Comparison of ENCODE assay signal across 8 cellular contexts in the genomic region with DNA sequence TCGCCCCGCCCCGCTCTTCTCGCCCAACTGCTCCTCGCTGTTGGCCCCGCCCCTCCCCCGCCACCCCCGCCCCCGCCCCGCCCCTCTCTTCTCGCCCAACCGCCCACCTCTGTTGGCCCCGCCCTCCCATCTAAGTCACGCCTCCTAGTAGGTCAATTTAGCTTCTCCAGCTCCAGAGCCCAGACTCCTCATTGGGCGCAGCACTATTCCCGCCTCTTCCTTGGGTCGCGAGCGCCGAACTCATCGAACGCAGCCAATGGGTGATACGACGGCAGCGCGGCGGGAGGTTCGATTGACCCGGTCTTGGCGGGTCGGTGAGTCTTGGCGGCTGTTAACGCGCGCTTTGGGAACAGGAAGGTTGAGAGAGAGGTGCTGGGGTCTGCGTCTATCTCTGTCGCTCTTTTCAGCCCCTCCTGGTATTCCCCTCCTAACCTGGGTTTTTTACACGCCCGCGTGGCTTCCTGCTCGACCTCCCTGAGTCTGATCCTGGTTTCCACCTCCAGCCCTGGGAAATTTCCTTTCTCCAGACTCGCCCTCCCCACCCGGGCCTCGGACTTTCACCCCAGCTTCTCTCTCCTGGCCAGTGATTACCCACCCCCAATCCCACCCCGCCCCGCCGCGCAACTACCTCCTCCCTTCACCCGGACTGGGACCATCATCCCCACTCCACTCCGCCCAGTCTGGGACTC. TPM values are rescaled to one million over a fixed set of nuclear protein-coding genes. Genes with fewer than 3 reads are reported as not detected.
DNase-seq lines count a peak whose midpoint lies in the region; ATAC-seq and TF ChIP-seq lines count a peak whose summit lies in the region.

Gene RAD54L, plus strand, starts transcription at position 331 of the 689 bp plus-strand sequence. CDS start 643 bp downstream, outside the sequence.

- TF ChIP-seq POLR2A in NB4 (IDR thresholded peaks at IDR 0.05; ENCODE audit: extremely low read depth, insufficient read length) (peak; percentile 71), gastroesophageal sphincter (IDR thresholded peaks at IDR 0.05) (no peak)

- H3K27ac ChIP-seq in gastroesophageal sphincter = peak within 1 kb of the TSS in 3 of 4 donors; percentile 55 to 72 (median 68)

- DNase-seq in GM04504 (ENCODE audit: low read depth) (peak; percentile 97), HFFc6 (peak; percentile 99), NB4 (ENCODE audit: low read depth) (peak; percentile 99), SK-N-DZ (ENCODE audit: low spot score) (peak; percentile 98), non-pigmented ciliary epithelial cell (ENCODE audit: low read depth) (peak; percentile 97), superior temporal gyrus (ENCODE audit: extremely low spot score) (peak; percentile 98)
- DNase-seq in activated naive CD4-positive, alpha-beta T cell treated with Interleukin-2 at 50 U/mL for 16 hours = peak; percentile 98

- H3K4me3 ChIP-seq in NB4 (ENCODE audit: low read depth, low read length) (peak within 1 kb of the TSS; percentile 96), gastroesophageal sphincter (peak within 1 kb of the TSS; percentile 55 to 61)

- no peaks in the 10 kb centered on the region for H3K9me3 ChIP-seq in gastroesophageal sphincter

- peak within 1 kb of the TSS; percentile 96 for H3K4me3 Mint-ChIP-seq in HFFc6

- TF ChIP-seq CTCF in HFFc6 (IDR thresholded peaks at IDR 0.05) (no peak), NB4 (IDR thresholded peaks at IDR 0.05; ENCODE audit: low read depth, low read length) (no peak), gastroesophageal sphincter (IDR thresholded peaks at IDR 0.05) (no peak)

- peaks cover 30% of the 10 kb centered on the region for H3K4me1 Mint-ChIP-seq in HFFc6 (ENCODE audit: low read depth)

- H3K4me1 ChIP-seq in gastroesophageal sphincter = peaks cover 0 to 17% (median 5%) of the 10 kb centered on the region in 3 donors

- H3K9me3 Mint-ChIP-seq in HFFc6 = no peaks in the 10 kb centered on the region

- H3K27me3 ChIP-seq in gastroesophageal sphincter = no peaks in the 10 kb centered on the region

- peak within 1 kb of the TSS; percentile 98 for H3K27ac Mint-ChIP-seq in HFFc6

- 0 to 1% methylated on average over 8 to 13 of the region's 50 CpGs for WGBS in gastroesophageal sphincter (ENCODE audit: low coverage in 1 of 2), 2 donors

- no peaks in the 10 kb centered on the region; the same call in 1 of the 2 replicates for H3K36me3 Mint-ChIP-seq in HFFc6 (ENCODE audit: low read depth)

- no peak for TF ChIP-seq EP300 in gastroesophageal sphincter (IDR thresholded peaks at IDR 0.05)

- peak; percentile 98 for ATAC-seq in gastroesophageal sphincter

- no peaks in the 10 kb centered on the region for H3K36me3 ChIP-seq in gastroesophageal sphincter

- H3K27me3 Mint-ChIP-seq in HFFc6 (ENCODE audit: insufficient read depth) = no peaks in the 10 kb centered on the region; the same call in 1 of the 2 replicates

RNA-seq across cellular contexts. Expression of gene RAD54L, which starts in this region (rescaled TPM):
- total RNA-seq in HFFc6 (2021; fragmentation: NEBNext Ultra II Directional; extraction: Animal tissue kit (Norgen Biotek cat#: 25700)) = 10 to 100 TPM in 1 of 6 experiments, 1 to 10 TPM in 5; 3.8 to 10.9 (median 8.3) TPM
- 22.9 and 24.0 TPM in 2 replicates for polyA plus RNA-seq in SK-N-DZ (2014; cell fraction: cytosol; rRNA removed)
- polyA plus RNA-seq in SK-N-DZ (2014; cell fraction: nucleus; rRNA removed) = 57.9 and 93.4 TPM in 2 replicates
- total RNA-seq in gastroesophageal sphincter = 1 to 10 TPM in 1 of 4 donors, not detected in 3; 9.2 TPM

Comparison
In these comparisons a context has a peak if more than half of its experiments do, and no peak if none do; other contexts are left out.
1. Peak in every context shown above with its lines: DNase-seq, ATAC-seq, H3K4me3 ChIP-seq and H3K27ac ChIP-seq.